In the genomic region with DNA sequence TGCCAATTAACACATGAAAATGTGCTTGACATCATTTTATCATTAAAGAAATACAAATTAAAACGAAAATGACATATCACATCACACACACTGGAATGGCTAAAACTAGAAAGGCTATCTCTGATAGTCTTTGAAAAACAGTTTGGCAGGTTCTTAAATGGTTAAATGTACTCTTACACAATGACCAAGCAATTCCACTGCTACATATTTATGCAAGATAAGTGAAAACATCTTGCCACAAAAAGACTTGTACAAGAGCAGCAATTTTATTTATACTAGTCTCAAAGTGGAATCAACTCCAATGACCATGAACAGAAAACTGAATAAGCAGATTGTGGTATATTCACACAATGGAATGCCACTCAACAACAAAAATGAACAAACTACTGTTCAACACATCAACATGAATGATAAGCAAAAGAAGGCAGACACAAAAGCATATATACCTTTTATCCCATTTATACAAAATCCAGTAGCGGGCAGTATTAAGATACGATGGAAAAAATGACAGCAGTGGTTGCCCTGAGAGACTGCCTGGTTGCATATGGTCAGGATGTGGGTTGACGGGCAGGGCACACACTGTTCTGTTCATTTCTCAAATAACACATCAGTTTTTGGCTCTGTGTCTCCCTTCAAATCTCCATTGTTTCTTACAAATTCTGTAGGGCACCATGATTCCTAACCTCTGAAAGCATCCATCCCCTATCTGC, we compare ENCODE assay signal across 9 cellular contexts. TPM values are rescaled to one million over a fixed set of nuclear protein-coding genes. Genes with fewer than 3 reads are reported as not detected.
DNase-seq lines count a peak whose midpoint lies in the region; ATAC-seq and TF ChIP-seq lines count a peak whose summit lies in the region.
"Had no signal": no experiment of that assay in that cellular context is flagged by ENCODE, and none has a peak within 500 bp of the region (broad histone marks: within the 10 kb centered on the region; RNA-seq: fewer than 3 reads in every experiment).

No MANE protein-coding gene starts in this region.

- ATAC-seq in GM19468 (IDR thresholded peaks at IDR 0.05; ENCODE audit: extremely low read depth, unreplicated experiment): peak; percentile 64

- no peak overlapping the region for H3K4me3 ChIP-seq in prostate gland
- H3K4me3 ChIP-seq: breast epithelium had no signal

- no peaks in the 10 kb centered on the region for H3K36me3 ChIP-seq in prostate gland
- H3K36me3 ChIP-seq: breast epithelium had no signal

- DNase-seq in AG08395 (ENCODE audit: low spot score): peak; percentile 21
- DNase-seq in T-helper 1 cell: peak in 4 of 5 donors; percentile 27 to 83 (median 42)
- DNase-seq in dermis microvascular lymphatic vessel endothelial cell (ENCODE audit: low read depth in 2 of 2): peak; percentile 71 to 81
- peak; percentile 27 for DNase-seq in stimulated activated CD8-positive, alpha-beta memory T cell treated with anti-CD3 and anti-CD28 coated beads, Interleukin-4, amount 100 ng/mL, for 24 hours (ENCODE audit: low read depth)
- DNase-seq in NCI-H187 (lab: John Stamatoyannopoulos, UW): no peak
- no peak for DNase-seq in NCI-H446 (lab: John Stamatoyannopoulos, UW)
- no peak for DNase-seq in prostate gland (ENCODE audit: low spot score)

- no peaks in the 10 kb centered on the region for H3K27me3 ChIP-seq in prostate gland (replicated peaks; ENCODE audit: insufficient read depth)
- H3K27me3 ChIP-seq: breast epithelium had no signal

- H3K4me1 ChIP-seq in prostate gland (replicated peaks): no peaks in the 10 kb centered on the region
- H3K4me1 ChIP-seq: breast epithelium had no signal

- no peak for TF ChIP-seq POLR2A in prostate gland (IDR thresholded peaks at IDR 0.05)

- intact Hi-C loops in prostate gland (cut with DNase I): no loop called here

- TF ChIP-seq CTCF in prostate gland (IDR thresholded peaks at IDR 0.05): no peak

- H3K27ac ChIP-seq in prostate gland: no peak overlapping the region

- WGBS in prostate gland: 72% methylated on average over 4 of the region's 4 CpGs

- no peaks in the 10 kb centered on the region for H3K9me3 ChIP-seq in prostate gland

RNA-seq across cellular contexts. Expression of gene SP100, which starts 25.3 kb away (rescaled TPM):
- 56.6 and 58.4 TPM in 2 replicates for total RNA-seq in dermis microvascular lymphatic vessel endothelial cell
- 10 to 100 TPM; 51.6 to 69.0 TPM for total RNA-seq in prostate gland

Comparison
In these comparisons a context has a peak if more than half of its experiments do, and no peak if none do; other contexts are left out.
1. DNase-seq: peak in AG08395 (single experiment), T-helper 1 cell (4 of 5), dermis microvascular lymphatic vessel endothelial cell (2 of 2) and stimulated activated CD8-positive, alpha-beta memory T cell treated with anti-CD3 and anti-CD28 coated beads, Interleukin-4, amount 100 ng/mL, for 24 hours (single experiment); none in NCI-H187 (0 of 2), NCI-H446 (0 of 2) and prostate gland (single experiment).